In the genomic region with DNA sequence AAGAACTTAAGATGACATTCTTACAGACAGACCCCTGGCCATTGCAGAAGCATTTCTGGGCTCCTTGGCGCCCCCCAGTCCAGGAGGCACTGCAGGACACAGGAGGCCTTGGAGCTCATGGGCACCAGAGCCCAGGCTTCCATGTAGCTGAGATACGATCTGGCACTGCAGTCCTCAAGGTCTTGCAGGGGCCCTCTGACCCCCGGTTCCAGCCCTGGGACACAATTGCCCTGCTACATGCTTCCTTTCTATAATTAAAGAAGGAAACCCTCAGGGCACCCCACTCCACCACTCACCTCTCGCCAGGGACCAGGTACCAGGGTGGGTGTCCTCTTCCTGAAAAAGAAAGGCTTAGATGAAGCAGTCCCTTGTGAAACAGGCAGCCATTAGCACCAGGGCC, we compare ENCODE assay signal across 25 cellular contexts. TPM values are rescaled to one million over a fixed set of nuclear protein-coding genes. Genes with fewer than 3 reads are reported as not detected.
A peak's percentile ranks its signal among the peaks of the same experiment; 100 is the strongest.
DNase-seq lines count a peak whose midpoint lies in the region; ATAC-seq and TF ChIP-seq lines count a peak whose summit lies in the region.
"Had no signal": no experiment of that assay in that cellular context is flagged by ENCODE, and none has a peak within 500 bp of the region (broad histone marks: within the 10 kb centered on the region; RNA-seq: fewer than 3 reads in every experiment).

No MANE protein-coding gene starts in this region.

- H3K4me3 ChIP-seq in RWPE2 (ENCODE audit: severe bottlenecking) (no peak overlapping the region), endodermal cell (ENCODE audit: low read length) (peak overlapping the region; percentile 60), GM23338 (no peak overlapping the region), osteoblast (ENCODE audit: insufficient read depth, low read length) (no peak overlapping the region)
- H3K4me3 ChIP-seq: A549; BLaER1 treated with 17β-estradiol and CSF1 and Interleukin-3, amounts not matched to agents 10 nM and 100 nM; GM12878; GM23248 had no signal

- H3K36me3 ChIP-seq in RWPE2 (ENCODE audit: low read depth), result no peaks in the 10 kb centered on the region
- H3K36me3 ChIP-seq in endodermal cell (ENCODE audit: control insufficient read depth, insufficient read depth, low read length), result no peaks in the 10 kb centered on the region
- peaks cover 4% of the 10 kb centered on the region; the same call in 1 of the 2 replicates for H3K36me3 ChIP-seq in GM23338 (ENCODE audit: insufficient read depth)
- H3K36me3 ChIP-seq in osteoblast (ENCODE audit: insufficient read depth, low read length), result no peaks in the 10 kb centered on the region
- H3K36me3 ChIP-seq: BE2C; BLaER1 treated with 17β-estradiol and CSF1 and Interleukin-3, amounts not matched to agents 10 nM and 100 nM had no signal

- TF ChIP-seq CTCF in RWPE2 (IDR thresholded peaks at IDR 0.05; ENCODE audit: poor library complexity, severe bottlenecking), result no peak
- TF ChIP-seq CTCF in endodermal cell (conservative IDR thresholded peaks at IDR 0.05), result no peak
- TF ChIP-seq CTCF in GM23338 (conservative IDR thresholded peaks at IDR 0.05; ENCODE audit: low read depth in 2 of 2), result peak in 1 of 2 experiments; percentile 25; a peak in 1 of 4 replicates
- TF ChIP-seq CTCF in osteoblast (IDR thresholded peaks at IDR 0.05; ENCODE audit: extremely low read depth, low read depth, low read length), result no peak

- no peaks in the 10 kb centered on the region for H3K9me3 ChIP-seq in RWPE2 (ENCODE audit: severe bottlenecking)
- peaks cover 72% of the 10 kb centered on the region for H3K9me3 ChIP-seq in endodermal cell (ENCODE audit: control insufficient read depth, low read length)
- no peaks in the 10 kb centered on the region for H3K9me3 ChIP-seq in osteoblast (ENCODE audit: low read depth, low read length)
- H3K9me3 ChIP-seq: A549, BE2C had no signal

- H3K36me3 Mint-ChIP-seq in activated CD8-positive, alpha-beta memory T cell treated with anti-CD3 and anti-CD28 coated beads, Interleukin-2, amount 10 ng/mL, durations not matched to agents 7 days and 5 days, result no peaks in the 10 kb centered on the region
- peaks cover 38% of the 10 kb centered on the region for H3K36me3 Mint-ChIP-seq in endodermal cell (ENCODE audit: low read depth)
- H3K36me3 Mint-ChIP-seq in GM23338 (ENCODE audit: low read depth), result peaks cover 38% of the 10 kb centered on the region
- H3K36me3 Mint-ChIP-seq: CD14-positive monocyte; CD8-positive, alpha-beta memory T cell had no signal

- no peak for ATAC-seq in activated CD8-positive, alpha-beta memory T cell treated with anti-CD3 and anti-CD28 coated beads, Interleukin-2, amount 10 ng/mL, durations not matched to agents 7 days and 5 days
- no peak for ATAC-seq in RWPE2 (ENCODE audit: low read depth)
- ATAC-seq in GM23338, result no peak
- ATAC-seq: A549, GM12878 had no signal

- H3K4me1 ChIP-seq in RWPE2 (ENCODE audit: insufficient read depth, poor library complexity, severe bottlenecking), result no peaks in the 10 kb centered on the region
- no peaks in the 10 kb centered on the region for H3K4me1 ChIP-seq in endodermal cell (ENCODE audit: control insufficient read depth, insufficient read depth, low read length)
- no peaks in the 10 kb centered on the region for H3K4me1 ChIP-seq in GM23338 (ENCODE audit: insufficient read depth)
- no peaks in the 10 kb centered on the region for H3K4me1 ChIP-seq in osteoblast (ENCODE audit: insufficient read depth, low read length)
- H3K4me1 ChIP-seq: A549; BE2C; BLaER1 treated with 17β-estradiol and CSF1 and Interleukin-3, amounts not matched to agents 10 nM and 100 nM had no signal

- H3K27ac Mint-ChIP-seq in activated CD8-positive, alpha-beta memory T cell treated with anti-CD3 and anti-CD28 coated beads, Interleukin-2, amount 10 ng/mL, durations not matched to agents 7 days and 5 days, result no peak overlapping the region
- H3K27ac Mint-ChIP-seq in endodermal cell (no peak overlapping the region), GM23338 (no peak overlapping the region)
- H3K27ac Mint-ChIP-seq: CD4-positive, alpha-beta T cell; CD8-positive, alpha-beta memory T cell had no signal

- H3K9me3 Mint-ChIP-seq in activated CD8-positive, alpha-beta memory T cell treated with anti-CD3 and anti-CD28 coated beads, Interleukin-2, amount 10 ng/mL, durations not matched to agents 7 days and 5 days (ENCODE audit: low read depth), result no peaks in the 10 kb centered on the region
- H3K9me3 Mint-ChIP-seq in endodermal cell (peaks cover 37% of the 10 kb centered on the region), GM23338 (peaks cover 30% of the 10 kb centered on the region)

- peaks cover 5% of the 10 kb centered on the region; the same call in 1 of the 2 replicates for H3K9me2 ChIP-seq in GM23338 (ENCODE audit: insufficient read depth)

- H3K27me3 ChIP-seq in RWPE2 (ENCODE audit: insufficient read depth, poor library complexity, severe bottlenecking) (no peaks in the 10 kb centered on the region), endodermal cell (ENCODE audit: control insufficient read depth, insufficient read depth, low read length, poor library complexity, severe bottlenecking) (no peaks in the 10 kb centered on the region), GM23338 (ENCODE audit: insufficient read depth) (no peaks in the 10 kb centered on the region), osteoblast (ENCODE audit: insufficient read depth, low read length) (no peaks in the 10 kb centered on the region)
- H3K27me3 ChIP-seq: BE2C; BLaER1 treated with 17β-estradiol and CSF1 and Interleukin-3, amounts not matched to agents 10 nM and 100 nM had no signal

- DNase-seq in activated CD8-positive, alpha-beta memory T cell treated with anti-CD3 and anti-CD28 coated beads, Interleukin-2, amount 50 U/mL, for 48 hours, result peak; percentile 35
- DNase-seq in activated CD8-positive, alpha-beta memory T cell treated with anti-CD3 and anti-CD28 coated beads, Interleukin-2, amount 10 ng/mL, durations not matched to agents 7 days and 5 days, result no peak
- DNase-seq in RWPE2 (ENCODE audit: low spot score), result peak; percentile 67
- no peak for DNase-seq in endodermal cell
- DNase-seq in GM23338 (ENCODE audit: low spot score), result no peak
- no peak for DNase-seq in osteoblast (ENCODE audit: insufficient read length, low spot score, missing footprints)
- no peak for DNase-seq in islet precursor cell
- DNase-seq: 8988T; ACHN; AML-193; BE2C; Calu3; CD4-positive, alpha-beta T cell; CD8-positive, alpha-beta memory T cell; COR-L47; DMS79; EL; GDM1; GM23248; H7; HCEC 1CT had no signal

- H3K27ac ChIP-seq in RWPE2 (ENCODE audit: poor library complexity, severe bottlenecking) (no peak overlapping the region), endodermal cell (ENCODE audit: low read depth, low read length) (no peak overlapping the region), GM23338 (ENCODE audit: low read depth) (no peak overlapping the region), osteoblast (ENCODE audit: low read depth, low read length) (no peak overlapping the region)
- H3K27ac ChIP-seq: A549; BLaER1 treated with 17β-estradiol and CSF1 and Interleukin-3, amounts not matched to agents 10 nM and 100 nM; GM23248 had no signal

- H3K4me1 Mint-ChIP-seq in activated CD8-positive, alpha-beta memory T cell treated with anti-CD3 and anti-CD28 coated beads, Interleukin-2, amount 10 ng/mL, durations not matched to agents 7 days and 5 days, result peaks cover 2% of the 10 kb centered on the region
- H3K4me1 Mint-ChIP-seq in endodermal cell (no peaks in the 10 kb centered on the region), GM23338 (no peaks in the 10 kb centered on the region)
- H3K4me1 Mint-ChIP-seq: CD14-positive monocyte; CD8-positive, alpha-beta memory T cell had no signal

- no peaks in the 10 kb centered on the region for H4K20me1 ChIP-seq in GM23338 (replicated peaks; ENCODE audit: insufficient read depth)
- no peaks in the 10 kb centered on the region for H4K20me1 ChIP-seq in osteoblast (ENCODE audit: insufficient read depth, low read length)
- H4K20me1 ChIP-seq: BLaER1 treated with 17β-estradiol and CSF1 and Interleukin-3, amounts not matched to agents 10 nM and 100 nM had no signal

- H3K9ac ChIP-seq in endodermal cell (ENCODE audit: extremely low read depth, low read length, poor library complexity, severe bottlenecking), result no peak overlapping the region
- H3K9ac ChIP-seq: BLaER1 treated with 17β-estradiol and CSF1 and Interleukin-3, amounts not matched to agents 10 nM and 100 nM; GM23248 had no signal

- H3F3A ChIP-seq in GM23338 (replicated peaks; ENCODE audit: low read depth), result no peaks in the 10 kb centered on the region

- 97 to 100% methylated on average over 2 to 4 of the region's 4 CpGs for WGBS in endodermal cell (ENCODE audit: insufficient coverage in 1 of 2, insufficient read length in 1 of 2), 2 experiments

- H2AFZ ChIP-seq in GM23338 (no peak overlapping the region), osteoblast (ENCODE audit: low read length) (no peak overlapping the region)
- H2AFZ ChIP-seq: GM23248 had no signal

- CTCF ChIA-PET in activated CD8-positive, alpha-beta memory T cell treated with anti-CD3 and anti-CD28 coated beads, Interleukin-2, amount 10 ng/mL, durations not matched to agents 7 days and 5 days (lab: Charles Lee), result interaction anchor here (1.0 kb wide), 1 partner anchor 13 kb away, joined by 3 read pairs; no protein-coding TSS in a partner anchor

- H3K27me3 Mint-ChIP-seq in activated CD8-positive, alpha-beta memory T cell treated with anti-CD3 and anti-CD28 coated beads, Interleukin-2, amount 10 ng/mL, durations not matched to agents 7 days and 5 days, result peaks cover 3% of the 10 kb centered on the region
- H3K27me3 Mint-ChIP-seq in endodermal cell (ENCODE audit: insufficient read depth) (no peaks in the 10 kb centered on the region), GM23338 (ENCODE audit: insufficient read depth, low read depth, poor library complexity) (peaks cover 11% of the 10 kb centered on the region)

- no peak overlapping the region for H3K4me2 ChIP-seq in GM23338
- H3K4me2 ChIP-seq in osteoblast (ENCODE audit: insufficient read depth, low read length), result no peak overlapping the region
- H3K4me2 ChIP-seq: A549; BLaER1 treated with 17β-estradiol and CSF1 and Interleukin-3, amounts not matched to agents 10 nM and 100 nM had no signal

- H3K4me3 Mint-ChIP-seq in activated CD8-positive, alpha-beta memory T cell treated with anti-CD3 and anti-CD28 coated beads, Interleukin-2, amount 10 ng/mL, durations not matched to agents 7 days and 5 days, result no peak overlapping the region
- H3K4me3 Mint-ChIP-seq in endodermal cell (no peak overlapping the region), GM23338 (no peak overlapping the region)
- H3K4me3 Mint-ChIP-seq: CD14-positive monocyte; CD4-positive, alpha-beta T cell; CD8-positive, alpha-beta memory T cell had no signal

- H3K79me2 ChIP-seq in GM23338 (replicated peaks; ENCODE audit: insufficient read depth) (no peaks in the 10 kb centered on the region), osteoblast (ENCODE audit: insufficient read depth, low read length) (no peaks in the 10 kb centered on the region)

RNA-seq across cellular contexts. Expression of gene WFDC3, which starts 33.6 kb away (rescaled TPM):
- total RNA-seq in activated CD8-positive, alpha-beta memory T cell treated with anti-CD3 and anti-CD28 coated beads, Interleukin-2, amount 10 ng/mL, durations not matched to agents 7 days and 5 days, result not detected
- total RNA-seq in endodermal cell (under 1 TPM in 1 of 2 donors, not detected in 1; 0.66 TPM), osteoblast (not detected in 2 replicates)
- polyA plus RNA-seq in endodermal cell (2013, experiment 1 of 2), result not detected
- polyA plus RNA-seq in endodermal cell (2013, experiment 2 of 2), result not detected
- 0.73 TPM in 1 of 2 replicates, not detected in the other for total RNA-seq in GM23338 (2014; rRNA removed; shearing (Covaris generic))
- polyA plus RNA-seq in GM23338 (2016; fragmentation: Nextera tagmentation; extraction: Ambion mirVana), result 0.36 TPM in 1 of 2 replicates, not detected in the other
- total RNA-seq: CD4-positive, alpha-beta T cell; CD8-positive, alpha-beta memory T cell; GM12878; H7 had no signal
- polyA plus RNA-seq: A549; CD8-positive, alpha-beta memory T cell had no signal

RNA-seq across cellular contexts. Expression of gene DNTTIP1, which starts 33.7 kb away (rescaled TPM):
- total RNA-seq in activated CD8-positive, alpha-beta memory T cell treated with anti-CD3 and anti-CD28 coated beads, Interleukin-2, amount 10 ng/mL, durations not matched to agents 7 days and 5 days, result 10 to 100 TPM; 30.5 to 32.7 TPM
- 10 to 100 TPM; 31.5 to 36.1 TPM for total RNA-seq in endodermal cell
- polyA plus RNA-seq in endodermal cell (2013, experiment 1 of 2), result 46.4 TPM
- 43.3 TPM for polyA plus RNA-seq in endodermal cell (2013, experiment 2 of 2)
- total RNA-seq in GM23338 (2014; rRNA removed; shearing (Covaris generic)), result 21.4 and 31.6 TPM in 2 replicates
- polyA plus RNA-seq in GM23338 (2016; fragmentation: Nextera tagmentation; extraction: Ambion mirVana), result 50.3 TPM in 2 replicates
- total RNA-seq in osteoblast, result 12.7 and 15.6 TPM in 2 replicates

RNA-seq across cellular contexts. Expression of gene SPINT4, which starts 35.9 kb away (rescaled TPM):
- total RNA-seq in activated CD8-positive, alpha-beta memory T cell treated with anti-CD3 and anti-CD28 coated beads, Interleukin-2, amount 10 ng/mL, durations not matched to agents 7 days and 5 days, result not detected
- not detected for total RNA-seq in endodermal cell
- not detected for polyA plus RNA-seq in endodermal cell (2013, experiment 1 of 2)
- polyA plus RNA-seq in endodermal cell (2013, experiment 2 of 2), result not detected
- not detected in 2 replicates for total RNA-seq in GM23338 (2014; rRNA removed; shearing (Covaris generic))
- not detected in 2 replicates for polyA plus RNA-seq in GM23338 (2016; fragmentation: Nextera tagmentation; extraction: Ambion mirVana)
- total RNA-seq in osteoblast, result not detected in 2 replicates
- total RNA-seq: Calu3; CD4-positive, alpha-beta T cell; CD8-positive, alpha-beta memory T cell; GM12878; GM23248; H7 had no signal
- polyA plus RNA-seq: A549; CD14-positive monocyte; CD8-positive, alpha-beta memory T cell; GM12878; GM23248 had no signal

RNA-seq across cellular contexts. Expression of gene WFDC10B, which starts 53.3 kb away (rescaled TPM):
- not detected for total RNA-seq in activated CD8-positive, alpha-beta memory T cell treated with anti-CD3 and anti-CD28 coated beads, Interleukin-2, amount 10 ng/mL, durations not matched to agents 7 days and 5 days
- total RNA-seq in endodermal cell, result not detected
- not detected for polyA plus RNA-seq in endodermal cell (2013, experiment 1 of 2)
- not detected for polyA plus RNA-seq in endodermal cell (2013, experiment 2 of 2)
- not detected in 2 replicates for total RNA-seq in GM23338 (2014; rRNA removed; shearing (Covaris generic))
- polyA plus RNA-seq in GM23338 (2016; fragmentation: Nextera tagmentation; extraction: Ambion mirVana), result 0.50 and 1.0 TPM in 2 replicates
- total RNA-seq in osteoblast, result not detected in 2 replicates
- total RNA-seq: Calu3; CD4-positive, alpha-beta T cell; CD8-positive, alpha-beta memory T cell; GM12878; GM23248 had no signal
- polyA plus RNA-seq: A549; CD14-positive monocyte; CD8-positive, alpha-beta memory T cell; GM12878; GM23248 had no signal

RNA-seq across cellular contexts. Expression of gene UBE2C, which starts 54.3 kb away (rescaled TPM):
- total RNA-seq in activated CD8-positive, alpha-beta memory T cell treated with anti-CD3 and anti-CD28 coated beads, Interleukin-2, amount 10 ng/mL, durations not matched to agents 7 days and 5 days, result 100 to 1,000 TPM; 206 to 219 TPM
- 100 to 1,000 TPM; 139 to 216 TPM for total RNA-seq in endodermal cell
- 322 TPM for polyA plus RNA-seq in endodermal cell (2013, experiment 1 of 2)
- 323 TPM for polyA plus RNA-seq in endodermal cell (2013, experiment 2 of 2)
- 198 and 247 TPM in 2 replicates for total RNA-seq in GM23338 (2014; rRNA removed; shearing (Covaris generic))
- 698 and 742 TPM in 2 replicates for polyA plus RNA-seq in GM23338 (2016; fragmentation: Nextera tagmentation; extraction: Ambion mirVana)
- 2.5 and 2.7 TPM in 2 replicates for total RNA-seq in osteoblast
- polyA plus RNA-seq: CD8-positive, alpha-beta memory T cell had no signal

Comparison
In these comparisons a context has a peak if more than half of its experiments do, and no peak if none do; other contexts are left out.
1. DNase-seq: peak in activated CD8-positive, alpha-beta memory T cell treated with anti-CD3 and anti-CD28 coated beads, Interleukin-2, amount 50 U/mL, for 48 hours (single experiment) and RWPE2 (single experiment); none in activated CD8-positive, alpha-beta memory T cell treated with anti-CD3 and anti-CD28 coated beads, Interleukin-2, amount 10 ng/mL, durations not matched to agents 7 days and 5 days (single experiment), endodermal cell (single experiment), GM23338 (single experiment), osteoblast (single experiment) and islet precursor cell (single experiment).